9 cellular contexts compared by ENCODE assay signal in genomic region chr2:199985625-199986207, GRCh38. TPM values are rescaled to one million over a fixed set of nuclear protein-coding genes. Genes with fewer than 3 reads are reported as not detected.
DNase-seq lines count a peak whose midpoint lies in the region; ATAC-seq, FAIRE-seq and TF ChIP-seq lines count a peak whose summit lies in the region.
"Had no signal": no experiment of that assay in that cellular context is flagged by ENCODE, and none has a peak within 500 bp of the region (broad histone marks: within the 10 kb centered on the region; RNA-seq: fewer than 3 reads in every experiment).

No MANE protein-coding gene starts in this region.

- no peaks in the 10 kb centered on the region for H3K4me1 ChIP-seq in pancreas

- H3K4me3 ChIP-seq in fibroblast of villous mesenchyme (ENCODE audit: low read depth, low read length) (no peak overlapping the region), pancreas (no peak overlapping the region)

- H3K36me3 ChIP-seq in pancreas: no peaks in the 10 kb centered on the region

- H3K27me3 Mint-ChIP-seq in activated T-cell treated with anti-CD3 and anti-CD28 coated beads, Interleukin-2, amount 50 U/mL, for 4 hours (ENCODE audit: low read depth): no peaks in the 10 kb centered on the region

- no peaks in the 10 kb centered on the region for H3K27me3 ChIP-seq in pancreas

- peak; percentile 56 for DNase-seq in COLO829 (ENCODE audit: low spot score)
- DNase-seq in KG1 (lab: John Stamatoyannopoulos, UW): peak; percentile 44
- peak; percentile 79 for DNase-seq in RKO (ENCODE audit: low spot score)
- DNase-seq in activated T-cell treated with anti-CD3 and anti-CD28 coated beads, Interleukin-2, amount 50 U/mL, for 4 hours: peak; percentile 11
- peak; percentile 85 for DNase-seq in fibroblast of villous mesenchyme (ENCODE audit: low read depth)
- peak in 5 of 6 donors; percentile 60 to 74 (median 62) for DNase-seq in pancreas

- FAIRE-seq in pancreas (lab: Jason Lieb, UNC): no peak

- H3K36me3 Mint-ChIP-seq in activated T-cell treated with anti-CD3 and anti-CD28 coated beads, Interleukin-2, amount 50 U/mL, for 4 hours (ENCODE audit: insufficient read depth): peaks cover 2% of the 10 kb centered on the region

- intact Hi-C loops in pancreas (cut with DNase I): loop anchor here in 1 of 3 donors (10.0 kb wide), 2 partner anchors 319 to 489 kb away; partner anchors contain the start of gene SPATS2L

- H3K9me3 Mint-ChIP-seq in activated T-cell treated with anti-CD3 and anti-CD28 coated beads, Interleukin-2, amount 50 U/mL, for 4 hours: no peaks in the 10 kb centered on the region
- H3K9me3 Mint-ChIP-seq: T-helper 1 cell treated with Interleukin-12 subunit alpha and Interleukin-12 subunit beta and Interleukin-4 antibody, amounts not matched to agents 30 μg/mL and 1 μg/mL, for 36 hours had no signal

- TF ChIP-seq CTCF in fibroblast of villous mesenchyme (IDR thresholded peaks at IDR 0.05; ENCODE audit: insufficient read depth, low read depth, low read length) (peak; percentile 88), pancreas (IDR thresholded peaks at IDR 0.05) (peak; percentile 31 to 62 (median 48))

- 46 to 52% methylated on average over 6 of the region's 6 CpGs for WGBS in pancreas, 2 donors

- peaks cover 4% of the 10 kb centered on the region for H3K4me1 Mint-ChIP-seq in activated T-cell treated with anti-CD3 and anti-CD28 coated beads, Interleukin-2, amount 50 U/mL, for 4 hours (ENCODE audit: low read depth)

- no peak overlapping the region for H3K4me3 Mint-ChIP-seq in activated T-cell treated with anti-CD3 and anti-CD28 coated beads, Interleukin-2, amount 50 U/mL, for 4 hours
- H3K4me3 Mint-ChIP-seq: T-helper 1 cell treated with Interleukin-12 subunit alpha and Interleukin-12 subunit beta and Interleukin-4 antibody, amounts not matched to agents 30 μg/mL and 1 μg/mL, for 36 hours had no signal

- H3K9me3 ChIP-seq in pancreas: no peaks in the 10 kb centered on the region

- H3K27ac ChIP-seq in pancreas: no peak overlapping the region

- ATAC-seq in GM21423 (IDR thresholded peaks at IDR 0.05; ENCODE audit: unreplicated experiment) (peak; percentile 67), pancreas (peak; percentile 88 to 99 (median 98)), HG03108 (IDR thresholded peaks at IDR 0.05; ENCODE audit: unreplicated experiment) (no peak)
- peak; percentile 70 to 78 for ATAC-seq in activated T-cell treated with anti-CD3 and anti-CD28 coated beads, Interleukin-2, amount 50 U/mL, for 4 hours

RNA-seq across cellular contexts. Expression of gene MAIP1, which starts 30.3 kb away (rescaled TPM):
- total RNA-seq in activated T-cell treated with anti-CD3 and anti-CD28 coated beads, Interleukin-2, amount 50 U/mL, for 4 hours: 10 to 100 TPM; 51.1 to 53.7 (median 53.6) TPM
- total RNA-seq in fibroblast of villous mesenchyme: 22.9 and 29.8 TPM in 2 replicates
- 1 to 10 TPM; 3.6 to 8.8 (median 6.4) TPM for total RNA-seq in pancreas
- polyA plus RNA-seq in pancreas: 1 to 10 TPM; 3.7 to 8.4 TPM

RNA-seq across cellular contexts. Expression of gene TYW5, which starts 30.4 kb away (rescaled TPM):
- 1 to 10 TPM; 8.5 to 9.8 (median 9.7) TPM for total RNA-seq in activated T-cell treated with anti-CD3 and anti-CD28 coated beads, Interleukin-2, amount 50 U/mL, for 4 hours
- total RNA-seq in fibroblast of villous mesenchyme (10.3 and 12.1 TPM in 2 replicates), pancreas (1 to 10 TPM; 2.0 to 4.9 (median 2.5) TPM)
- polyA plus RNA-seq in pancreas: 1 to 10 TPM; 2.2 to 3.0 TPM

Comparison
In these comparisons a context has a peak if more than half of its experiments do, and no peak if none do; other contexts are left out.
1. DNase-seq: peak in every context shown above with its lines; median percentile 85 in fibroblast of villous mesenchyme; 79 in RKO; 62 in pancreas; 56 in COLO829; 44 in KG1; 11 in activated T-cell treated with anti-CD3 and anti-CD28 coated beads, Interleukin-2, amount 50 U/mL, for 4 hours.